Comparison of ENCODE assay signal across 20 cellular contexts in genomic region chr2:19848029-19848750, GRCh38. TPM values are rescaled to one million over a fixed set of nuclear protein-coding genes. Genes with fewer than 3 reads are reported as not detected.
DNase-seq lines count a peak whose midpoint lies in the region; ATAC-seq and TF ChIP-seq lines count a peak whose summit lies in the region.
"Had no signal": no experiment of that assay in that cellular context is flagged by ENCODE, and none has a peak within 500 bp of the region (broad histone marks: within the 10 kb centered on the region; RNA-seq: fewer than 3 reads in every experiment).

No MANE protein-coding gene starts in this region.

- no peak overlapping the region for H3K4me3 Mint-ChIP-seq in osteocyte (ENCODE audit: unreplicated experiment)
- H3K4me3 Mint-ChIP-seq: B cell; CD8-positive, alpha-beta T cell; IgD-negative memory B cell had no signal

- H3K36me3 ChIP-seq in right atrium auricular region (no peaks in the 10 kb centered on the region), esophagus muscularis mucosa (no peaks in the 10 kb centered on the region), upper lobe of right lung (no peaks in the 10 kb centered on the region)
- H3K36me3 ChIP-seq: BLaER1 treated with 17β-estradiol and CSF1 and Interleukin-3, amounts not matched to agents 10 nM and 100 nM had no signal

- DNase-seq in right atrium auricular region (ENCODE audit: low spot score) (peak; percentile 28), right cardiac atrium (no peak), esophagus muscularis mucosa (ENCODE audit: extremely low spot score) (peak; percentile 55), osteocyte (ENCODE audit: extremely low spot score, unreplicated experiment) (peak; percentile 73), NCI-H2171 treated with DMSO at 0.1 percent for 48 hours (lab: John Stamatoyannopoulos, UW) (no peak), DMS 273 (lab: John Stamatoyannopoulos, UW; ENCODE audit: unreplicated experiment) (no peak), upper lobe of right lung (no peak)
- DNase-seq: Calu3, DMS 273 treated with DMSO at 0.1 percent for 48 hours, DMS53, DND-41, EL, GOT3, H7 had no signal

- H3K4me3 ChIP-seq in right atrium auricular region, result no peak overlapping the region
- no peak overlapping the region for H3K4me3 ChIP-seq in right cardiac atrium (ENCODE audit: low read length)
- no peak overlapping the region for H3K4me3 ChIP-seq in esophagus muscularis mucosa
- H3K4me3 ChIP-seq in upper lobe of right lung, result no peak overlapping the region
- H3K4me3 ChIP-seq: BLaER1 treated with 17β-estradiol and CSF1 and Interleukin-3, amounts not matched to agents 10 nM and 100 nM; GM12878 had no signal

- TF ChIP-seq CTCF in right atrium auricular region (IDR thresholded peaks at IDR 0.05) (no peak), esophagus muscularis mucosa (IDR thresholded peaks at IDR 0.05) (no peak), osteocyte (IDR thresholded peaks at IDR 0.05) (no peak), upper lobe of right lung (IDR thresholded peaks at IDR 0.05) (no peak)

- no peak overlapping the region for H3K27ac Mint-ChIP-seq in osteocyte (ENCODE audit: unreplicated experiment)
- H3K27ac Mint-ChIP-seq: B cell; CD8-positive, alpha-beta T cell; IgD-negative memory B cell had no signal

- no peaks in the 10 kb centered on the region for H3K36me3 Mint-ChIP-seq in osteocyte (ENCODE audit: unreplicated experiment)
- H3K36me3 Mint-ChIP-seq: CD8-positive, alpha-beta T cell had no signal

- peaks cover 4% of the 10 kb centered on the region for H3K27me3 Mint-ChIP-seq in osteocyte (ENCODE audit: unreplicated experiment)

- H3K4me1 Mint-ChIP-seq in osteocyte (ENCODE audit: unreplicated experiment), result no peaks in the 10 kb centered on the region
- H3K4me1 Mint-ChIP-seq: B cell, IgD-negative memory B cell had no signal

- no peaks in the 10 kb centered on the region for H3K4me1 ChIP-seq in right atrium auricular region
- H3K4me1 ChIP-seq in right cardiac atrium (ENCODE audit: control insufficient read depth, insufficient read depth, low read length), result no peaks in the 10 kb centered on the region
- H3K4me1 ChIP-seq in esophagus muscularis mucosa, result no peaks in the 10 kb centered on the region
- no peaks in the 10 kb centered on the region for H3K4me1 ChIP-seq in upper lobe of right lung
- H3K4me1 ChIP-seq: BLaER1 treated with 17β-estradiol and CSF1 and Interleukin-3, amounts not matched to agents 10 nM and 100 nM had no signal

- TF ChIP-seq POLR2A in esophagus muscularis mucosa (IDR thresholded peaks at IDR 0.05; ENCODE audit: low read depth), result no peak

- intact Hi-C loops in right cardiac atrium (cut with DNase I) (no loop called here), esophagus muscularis mucosa (cut with DNase I) (no loop called here), upper lobe of right lung (cut with DNase I) (no loop called here)

- H3K9me3 ChIP-seq in right atrium auricular region (no peaks in the 10 kb centered on the region), right cardiac atrium (ENCODE audit: control insufficient read depth, low read length) (no peaks in the 10 kb centered on the region), esophagus muscularis mucosa (no peaks in the 10 kb centered on the region), upper lobe of right lung (no peaks in the 10 kb centered on the region)
- H3K9me3 ChIP-seq: BLaER1 treated with 17β-estradiol and CSF1 and Interleukin-3, amounts not matched to agents 10 nM and 100 nM had no signal

- no peak for TF ChIP-seq EP300 in esophagus muscularis mucosa (IDR thresholded peaks at IDR 0.05)

- H3K27me3 ChIP-seq in right atrium auricular region (no peaks in the 10 kb centered on the region), right cardiac atrium (ENCODE audit: control insufficient read depth, insufficient read depth) (no peaks in the 10 kb centered on the region), esophagus muscularis mucosa (no peaks in the 10 kb centered on the region), upper lobe of right lung (no peaks in the 10 kb centered on the region)
- H3K27me3 ChIP-seq: BLaER1 treated with 17β-estradiol and CSF1 and Interleukin-3, amounts not matched to agents 10 nM and 100 nM had no signal

- 92% methylated on average over 11 of the region's 11 CpGs for WGBS in right cardiac atrium
- WGBS in esophagus muscularis mucosa, result 89% methylated on average over 11 of the region's 11 CpGs

- H3K9me3 Mint-ChIP-seq in osteocyte (ENCODE audit: unreplicated experiment), result no peaks in the 10 kb centered on the region
- H3K9me3 Mint-ChIP-seq: CD8-positive, alpha-beta T cell had no signal

- H3K27ac ChIP-seq in right atrium auricular region (no peak overlapping the region), right cardiac atrium (ENCODE audit: low read length) (no peak overlapping the region), esophagus muscularis mucosa (replicated peaks in 1 of 4) (no peak overlapping the region), upper lobe of right lung (no peak overlapping the region)
- H3K27ac ChIP-seq: BLaER1 treated with 17β-estradiol and CSF1 and Interleukin-3, amounts not matched to agents 10 nM and 100 nM; HL-60 had no signal

- ATAC-seq in right cardiac atrium (no peak), upper lobe of right lung (no peak)
- ATAC-seq: CD8-positive, alpha-beta T cell; GM12878 had no signal

RNA-seq across cellular contexts. Expression of gene TTC32, which starts 53.6 kb away (rescaled TPM):
- total RNA-seq in right atrium auricular region (1 to 10 TPM; 3.7 to 6.6 TPM), right cardiac atrium (1 to 10 TPM; 5.3 to 8.7 (median 6.8) TPM), esophagus muscularis mucosa (10 to 100 TPM in 2 of 4 donors, 1 to 10 TPM in 2; 8.1 to 12.5 (median 10.2) TPM), osteocyte (13.1 and 16.1 TPM in 2 replicates), upper lobe of right lung (12.4 TPM)
- 8.1 TPM for polyA plus RNA-seq in right cardiac atrium

Comparison
In these comparisons a context has a peak if more than half of its experiments do, and no peak if none do; other contexts are left out.
1. DNase-seq: peak in right atrium auricular region (single experiment), esophagus muscularis mucosa (single experiment) and osteocyte (single experiment); none in right cardiac atrium (0 of 3), NCI-H2171 treated with DMSO at 0.1 percent for 48 hours (single experiment), DMS 273 (single experiment) and upper lobe of right lung (single experiment).